ENCODE assay signal across 18 cellular contexts in the genomic region with DNA sequence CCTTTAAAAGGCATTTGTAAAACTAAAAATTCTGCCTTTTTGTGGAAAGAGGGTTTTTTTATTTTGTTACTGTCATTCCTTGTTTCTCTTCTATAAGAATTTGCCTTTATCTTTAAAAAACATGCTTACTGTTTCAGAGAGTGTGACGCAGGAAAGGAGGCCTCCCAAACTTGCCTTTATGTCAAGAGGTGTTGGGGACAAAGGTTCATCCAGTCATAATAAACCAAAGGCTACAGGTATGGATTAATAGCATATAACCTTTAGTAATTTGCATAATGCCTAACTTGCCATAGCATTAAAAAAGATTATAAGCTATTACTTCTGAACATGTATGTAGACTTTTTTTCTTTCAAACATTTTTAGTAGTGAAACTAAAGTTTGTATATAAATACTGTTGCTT.
"Had no signal": no experiment of that assay in that cellular context is flagged by ENCODE, and none has a peak within 500 bp of the region (broad histone marks: within the 10 kb centered on the region; RNA-seq: fewer than 3 reads in every experiment).

No MANE protein-coding gene starts in this region.

- ATAC-seq: foreskin keratinocyte; naive thymus-derived CD8-positive, alpha-beta T cell; psoas muscle; right lobe of liver; stimulated activated naive B cell treated with anti-CD40 and anti-IgM and Interleukin-4, amounts not matched to agents 10 μg/mL and 1 μg/mL and 100 μg/mL, for 72 hours; stimulated activated naive CD8-positive, alpha-beta T cell treated with anti-CD3 and anti-CD28 coated beads, Interleukin-15, amount 100 ng/mL, for 72 hours; upper lobe of right lung had no signal

- H3K4me3 Mint-ChIP-seq: endodermal cell; stimulated activated naive B cell treated with anti-CD40 and anti-IgM and Interleukin-4, amounts not matched to agents 10 μg/mL and 1 μg/mL and 100 μg/mL, for 72 hours; stimulated activated naive CD8-positive, alpha-beta T cell treated with anti-CD3 and anti-CD28 coated beads, Interleukin-15, amount 100 ng/mL, for 72 hours had no signal

- H3K9me3 Mint-ChIP-seq: endodermal cell; naive thymus-derived CD8-positive, alpha-beta T cell; stimulated activated naive B cell treated with anti-CD40 and anti-IgM and Interleukin-4, amounts not matched to agents 10 μg/mL and 1 μg/mL and 100 μg/mL, for 72 hours; stimulated activated naive CD8-positive, alpha-beta T cell treated with anti-CD3 and anti-CD28 coated beads, Interleukin-15, amount 100 ng/mL, for 72 hours had no signal

- H3K27me3 Mint-ChIP-seq: naive thymus-derived CD8-positive, alpha-beta T cell; stimulated activated naive B cell treated with anti-CD40 and anti-IgM and Interleukin-4, amounts not matched to agents 10 μg/mL and 1 μg/mL and 100 μg/mL, for 72 hours; stimulated activated naive CD8-positive, alpha-beta T cell treated with anti-CD3 and anti-CD28 coated beads, Interleukin-15, amount 100 ng/mL, for 72 hours had no signal

- DNase-seq: effector CD4-positive, alpha-beta T cell; endodermal cell; erythroblast; foreskin keratinocyte; hippocampal formation; mesendoderm; naive thymus-derived CD8-positive, alpha-beta T cell; psoas muscle; retina; right lobe of liver; spleen; stimulated activated CD4-positive, alpha-beta T cell treated with anti-CD3 and anti-CD28 coated beads, Interleukin-15, amount 100 ng/mL, for 24 hours; stimulated activated CD4-positive, alpha-beta T cell treated with anti-CD3 and anti-CD28 coated beads, Interleukin-1b, Interleukin-23, amount 100 ng/mL, for 48 hours; stimulated activated CD4-positive, alpha-beta T cell treated with anti-CD3 and anti-CD28 coated beads, Interleukin-4, amount 100 ng/mL, for 4 hours; stimulated activated naive B cell treated with anti-CD40 and anti-IgM and Interleukin-4, amounts not matched to agents 10 μg/mL and 1 μg/mL and 100 μg/mL, for 72 hours; stimulated activated naive CD8-positive, alpha-beta T cell treated with anti-CD3 and anti-CD28 coated beads, Interleukin-15, amount 100 ng/mL, for 72 hours; testis; upper lobe of right lung had no signal

- H3K27ac Mint-ChIP-seq: endodermal cell; stimulated activated naive B cell treated with anti-CD40 and anti-IgM and Interleukin-4, amounts not matched to agents 10 μg/mL and 1 μg/mL and 100 μg/mL, for 72 hours; stimulated activated naive CD8-positive, alpha-beta T cell treated with anti-CD3 and anti-CD28 coated beads, Interleukin-15, amount 100 ng/mL, for 72 hours had no signal
